Comparison of ENCODE assay signal across 26 cellular contexts in the genomic region with DNA sequence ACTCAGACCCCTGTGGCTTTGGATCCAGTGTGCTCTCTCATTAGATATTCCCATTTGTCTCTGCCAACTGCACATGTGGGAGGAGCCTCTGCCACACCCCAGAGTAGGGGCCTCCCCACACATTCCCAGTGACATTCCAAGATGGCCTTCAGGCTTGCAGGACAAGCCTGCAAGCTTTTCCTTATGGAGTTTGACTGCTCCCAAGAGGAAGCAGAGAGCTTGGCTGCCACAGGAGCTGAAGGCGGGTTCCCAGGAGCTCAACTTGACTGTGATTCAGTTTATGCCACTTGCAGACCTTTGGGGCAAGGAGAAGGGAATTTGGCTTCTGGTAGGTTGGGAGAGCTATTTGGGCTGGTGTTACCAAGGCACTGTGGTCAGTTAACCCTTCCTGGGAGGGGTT.
DNase-seq lines count a peak whose midpoint lies in the region; ATAC-seq and TF ChIP-seq lines count a peak whose summit lies in the region.
"Had no signal": no experiment of that assay in that cellular context is flagged by ENCODE, and none has a peak within 500 bp of the region (broad histone marks: within the 10 kb centered on the region; RNA-seq: fewer than 3 reads in every experiment).

No MANE protein-coding gene starts in this region.

- DNase-seq in ELF-1 (ENCODE audit: low read depth, low spot score) = peak; percentile 10
- DNase-seq in ecto neural progenitor cell (ENCODE audit: low spot score) = peak; percentile 28
- peak; percentile 25 for DNase-seq in kidney tubule cell (ENCODE audit: low spot score)
- DNase-seq in hepatic stellate cell (ENCODE audit: low spot score) = no peak
- no peak for DNase-seq in LoVo (ENCODE audit: low spot score)
- DNase-seq: AML-193; CD4-positive, alpha-beta T cell; GDM1; GOT3; HCEC 1CT; Kasumi-1; MV-4-11; NCI-H1105; NCI-H1436 treated with DMSO at 0.1 percent for 48 hours; NCI-H187 treated with DMSO at 0.1 percent for 48 hours; NCI-H524 treated with DMSO at 0.1 percent for 48 hours; NCI-H82; NK-92 treated with Interleukin-12 subunit alpha and Interleukin-12 subunit beta, amount 100 ng/mL, for 24 hours; PC-3; Right ventricle myocardium superior; RPMI8226 had no signal

- H3K27me3 Mint-ChIP-seq in nephron (ENCODE audit: low read depth) = no peaks in the 10 kb centered on the region
- H3K27me3 Mint-ChIP-seq: CD4-positive, alpha-beta T cell had no signal

- peak overlapping the region in 2 of 3 experiments; percentile 25 to 66 for H3K27ac Mint-ChIP-seq in nephron
- H3K27ac Mint-ChIP-seq: CD4-positive, alpha-beta T cell had no signal

- peaks cover 11% of the 10 kb centered on the region for H3K4me1 Mint-ChIP-seq in nephron

- ATAC-seq in HG02885 (IDR thresholded peaks at IDR 0.05; ENCODE audit: poor library complexity, unreplicated experiment) = no peak
- ATAC-seq: A549, GM12878, K562, PC-3 had no signal

- no peaks in the 10 kb centered on the region for H3K36me3 Mint-ChIP-seq in nephron (ENCODE audit: low read depth)

- H3K4me3 Mint-ChIP-seq in nephron = no peak overlapping the region
- H3K4me3 Mint-ChIP-seq: CD4-positive, alpha-beta T cell had no signal

- no peak for TF ChIP-seq CTCF in nephron (IDR thresholded peaks at IDR 0.05; ENCODE audit: unreplicated experiment in 3 of 3)

- H3K9me3 Mint-ChIP-seq in nephron = no peaks in the 10 kb centered on the region
- H3K9me3 Mint-ChIP-seq: CD4-positive, alpha-beta T cell had no signal

Comparison
In these comparisons a context has a peak if more than half of its experiments do, and no peak if none do; other contexts are left out.
1. DNase-seq: peak in ELF-1 (single experiment), ecto neural progenitor cell (single experiment) and kidney tubule cell (single experiment); none in hepatic stellate cell (single experiment) and LoVo (single experiment).